Comparison of ENCODE assay signal across 8 cellular contexts in the genomic region with DNA sequence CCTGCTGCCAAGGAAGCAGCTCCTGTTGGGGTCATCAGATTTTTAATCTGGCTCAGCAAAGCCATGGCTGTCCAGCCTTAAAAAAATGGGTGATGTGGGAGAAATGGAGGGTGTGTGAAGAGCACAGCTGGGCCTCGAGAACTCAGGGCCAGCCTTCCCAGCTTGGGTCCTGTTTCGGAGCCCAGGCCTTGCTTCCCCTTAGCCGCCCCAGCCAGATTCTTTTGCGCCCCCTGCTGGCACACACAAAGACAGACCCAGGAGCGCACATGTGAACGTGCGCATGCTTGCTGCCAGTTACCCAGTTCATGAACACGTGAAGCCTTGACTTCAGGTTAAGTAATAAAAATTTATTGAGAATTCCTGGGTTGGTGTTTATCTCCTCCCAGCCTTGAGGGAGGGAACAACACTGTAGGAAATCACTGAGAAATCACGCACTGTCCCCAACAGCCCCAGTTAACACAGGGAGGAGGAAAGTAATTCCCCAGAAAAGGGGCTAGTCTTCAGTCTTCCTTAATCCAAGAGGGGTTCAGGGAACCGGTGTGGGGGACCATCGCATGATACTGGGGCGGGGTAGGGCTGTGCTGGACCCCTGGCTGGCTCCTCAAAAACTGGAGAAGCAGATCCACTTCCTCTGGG. TPM values are rescaled to one million over a fixed set of nuclear protein-coding genes. Genes with fewer than 3 reads are reported as not detected.
DNase-seq lines count a peak whose midpoint lies in the region; ATAC-seq and TF ChIP-seq lines count a peak whose summit lies in the region.

No MANE protein-coding gene starts in this region.

- TF ChIP-seq CTCF in GM10248 (IDR thresholded peaks at IDR 0.05; ENCODE audit: control extremely low read depth, extremely low read depth, low read depth, missing control alignments) (peak; percentile 98), dorsolateral prefrontal cortex (IDR thresholded peaks at IDR 0.05 in 54 of 56, conservative IDR thresholded peaks at IDR 0.05 in 2 of 56; ENCODE audit: low read depth in 1 of 56, partially characterized antibody in 56 of 56) (peak; percentile 64 to 96 (median 92))

- peak overlapping the region in 5 of 59 donors; percentile 0 to 21 (median 11) for H3K4me3 ChIP-seq in dorsolateral prefrontal cortex

- CTCF ChIA-PET in GM10248 (lab: Yijun Ruan, JAX) = interaction anchor here (0.6 to 13.5 kb wide), 29 partner anchors 9 to 273 kb away, joined by 3 to 530 read pairs (median 4); a partner anchor contains a TSS

- intact Hi-C loops in dorsolateral prefrontal cortex (cut with DNase I) = loop anchor here (1.0 to 2.0 kb wide), 4 partner anchors 20 to 96 kb away; a partner anchor contains a TSS

- H3K27me3 ChIP-seq in dorsolateral prefrontal cortex = no peaks in the 10 kb centered on the region

- ATAC-seq in HG03354 (IDR thresholded peaks at IDR 0.05; ENCODE audit: poor library complexity, severe bottlenecking, unreplicated experiment) = peak; percentile 49
- no peak for ATAC-seq in HG02840 (IDR thresholded peaks at IDR 0.05; ENCODE audit: low FRiP score, unreplicated experiment)

- H3K27ac ChIP-seq in dorsolateral prefrontal cortex = peak overlapping the region in 52 of 59 donors; percentile 20 to 89 (median 70)

- POLR2A ChIA-PET in GM10248 (lab: Yijun Ruan, JAX) = interaction anchor here (0.7 to 11.3 kb wide), 4 partner anchors 14 to 98 kb away, joined by 3 to 147 read pairs (median 6); a partner anchor contains a TSS

- peak; percentile 84 for DNase-seq in GM10248 (ENCODE audit: extremely low spot score)
- peak; percentile 15 for DNase-seq in NCI-H524 treated with DMSO at 0.1 percent for 48 hours (lab: John Stamatoyannopoulos, UW)
- DNase-seq in activated CD4-positive, alpha-beta T cell treated with anti-CD3 and anti-CD28 coated beads, Interleukin-2, amount 50 U/mL, for 24 hours (ENCODE audit: low read depth in 1 of 2, low spot score in 1 of 2) = peak; percentile 79 to 86
- peak; percentile 59 to 86 (median 82) for DNase-seq in dorsolateral prefrontal cortex
- DNase-seq in lung microvascular endothelial cell (ENCODE audit: low read depth in 2 of 2) = peak; percentile 92
- peak; percentile 73 to 89 (median 81) for DNase-seq in stimulated activated CD4-positive, alpha-beta T cell treated with anti-CD3 and anti-CD28 coated beads, TNF-alpha, amount 100 ng/mL, for 48 hours (ENCODE audit: low read depth in 3 of 3)

RNA-seq across cellular contexts. Expression of a gene that starts 5.3 kb away (rescaled TPM):
- total RNA-seq in dorsolateral prefrontal cortex (100 to 1,000 TPM in 11 of 120 experiments, 10 to 100 TPM in 109; 56.3 to 112 (median 85.1) TPM), lung microvascular endothelial cell (124 and 150 TPM in 2 replicates)

RNA-seq across cellular contexts. Expression of a gene that starts 5.6 kb away (rescaled TPM):
- total RNA-seq in dorsolateral prefrontal cortex = 10 to 100 TPM; 17.2 to 38.2 (median 26.5) TPM
- 20.3 and 22.8 TPM in 2 replicates for total RNA-seq in lung microvascular endothelial cell

RNA-seq across cellular contexts. Expression of a gene that starts 14.0 kb away (rescaled TPM):
- total RNA-seq in dorsolateral prefrontal cortex = 10 to 100 TPM in 52 of 120 experiments, 1 to 10 TPM in 68; 2.6 to 25.6 (median 9.2) TPM
- 2.2 and 3.2 TPM in 2 replicates for total RNA-seq in lung microvascular endothelial cell

RNA-seq across cellular contexts. Expression of a gene that starts 21.3 kb away (rescaled TPM):
- total RNA-seq in dorsolateral prefrontal cortex = 100 to 1,000 TPM; 102 to 287 (median 162) TPM
- 130 and 240 TPM in 2 replicates for total RNA-seq in lung microvascular endothelial cell

RNA-seq across cellular contexts. Expression of a gene that starts 21.5 kb away (rescaled TPM):
- not detected for total RNA-seq in dorsolateral prefrontal cortex
- not detected in 2 replicates for total RNA-seq in lung microvascular endothelial cell

Comparison
In these comparisons a context has a peak if more than half of its experiments do, and no peak if none do; other contexts are left out.
1. DNase-seq: peak in every context shown above with its lines; median percentile 92 in lung microvascular endothelial cell; 84 in GM10248; 82 in activated CD4-positive, alpha-beta T cell treated with anti-CD3 and anti-CD28 coated beads, Interleukin-2, amount 50 U/mL, for 24 hours; 82 in dorsolateral prefrontal cortex; 81 in stimulated activated CD4-positive, alpha-beta T cell treated with anti-CD3 and anti-CD28 coated beads, TNF-alpha, amount 100 ng/mL, for 48 hours; 15 in NCI-H524 treated with DMSO at 0.1 percent for 48 hours.